ENCODE assay signal across 20 cellular contexts in genomic region chr1:245458234-245458633, GRCh38.
"Had no signal": no experiment of that assay in that cellular context is flagged by ENCODE, and none has a peak within 500 bp of the region (broad histone marks: within the 10 kb centered on the region; RNA-seq: fewer than 3 reads in every experiment).

No MANE protein-coding gene starts in this region.

- H3K9me3 ChIP-seq: mucosa of descending colon, tibial artery, uterus had no signal

- H3K27me3 ChIP-seq: cardiac muscle cell, tibial artery, uterus had no signal

- ATAC-seq: activated CD8-positive, alpha-beta T cell treated with anti-CD3 and anti-CD28 coated beads for 36 hours; activated T-helper 17 cell treated with anti-CD3 and anti-CD28 coated beads, Interleukin-2, amount 50 U/mL, for 72 hours; mucosa of descending colon; stimulated activated naive CD8-positive, alpha-beta T cell treated with anti-CD3 and anti-CD28 coated beads, Interleukin-15, Interleukin-2, amounts not matched to agents 100 U/mL and 50 U/mL, for 24 hours; WTC11 had no signal

- H3K4me3 ChIP-seq: cardiac muscle cell, coronary artery, mucosa of descending colon, tibial artery, uterus had no signal

- H3K4me3 Mint-ChIP-seq: activated CD8-positive, alpha-beta T cell treated with anti-CD3 and anti-CD28 coated beads for 36 hours; activated naive CD8-positive, alpha-beta T cell treated with anti-CD3 and anti-CD28 coated beads for 36 hours; activated T-helper 17 cell treated with anti-CD3 and anti-CD28 coated beads, Interleukin-2, amount 50 U/mL, for 72 hours; memory B cell; naive B cell; neural crest cell; WTC11 had no signal

- H3K4me1 ChIP-seq: tibial artery, uterus had no signal

- DNase-seq: activated CD4-positive, alpha-beta T cell treated with anti-CD3 and anti-CD28 coated beads for 4 hours; activated CD8-positive, alpha-beta T cell treated with anti-CD3 and anti-CD28 coated beads for 36 hours; activated naive CD4-positive, alpha-beta T cell; activated naive CD8-positive, alpha-beta T cell treated with anti-CD3 and anti-CD28 coated beads for 36 hours; activated T-cell treated with anti-CD3 and anti-CD28 coated beads, Interleukin-2, amount 50 U/mL, for 1 hour; amygdala; mucosa of descending colon; naive B cell; stimulated activated CD4-positive, alpha-beta T cell treated with anti-CD3 and anti-CD28 coated beads, Interleukin-2, amount 100 ng/mL, for 24 hours; stimulated activated naive CD8-positive, alpha-beta T cell treated with anti-CD3 and anti-CD28 coated beads, Interleukin-15, Interleukin-2, amounts not matched to agents 100 U/mL and 50 U/mL, for 24 hours; tibial artery; uterus had no signal

- H3K4me1 Mint-ChIP-seq: activated naive CD8-positive, alpha-beta T cell treated with anti-CD3 and anti-CD28 coated beads for 36 hours; activated T-helper 17 cell treated with anti-CD3 and anti-CD28 coated beads, Interleukin-2, amount 50 U/mL, for 72 hours; memory B cell; naive B cell had no signal

- FAIRE-seq: endometrium had no signal

- H3K27ac ChIP-seq: coronary artery, tibial artery, uterus had no signal

- H3K27me3 Mint-ChIP-seq: activated CD8-positive, alpha-beta T cell treated with anti-CD3 and anti-CD28 coated beads for 36 hours; naive B cell; progenitor cell of endocrine pancreas had no signal

- H3K27ac Mint-ChIP-seq: activated CD8-positive, alpha-beta T cell treated with anti-CD3 and anti-CD28 coated beads for 36 hours; activated naive CD8-positive, alpha-beta T cell treated with anti-CD3 and anti-CD28 coated beads for 36 hours; activated T-helper 17 cell treated with anti-CD3 and anti-CD28 coated beads, Interleukin-2, amount 50 U/mL, for 72 hours; memory B cell; naive B cell; progenitor cell of endocrine pancreas; WTC11 had no signal

- H3K9me3 Mint-ChIP-seq: activated CD8-positive, alpha-beta T cell treated with anti-CD3 and anti-CD28 coated beads for 36 hours; activated naive CD8-positive, alpha-beta T cell treated with anti-CD3 and anti-CD28 coated beads for 36 hours; activated T-helper 17 cell treated with anti-CD3 and anti-CD28 coated beads, Interleukin-2, amount 50 U/mL, for 72 hours; memory B cell; naive B cell; neural crest cell; WTC11 had no signal

- H3K36me3 ChIP-seq: tibial artery, uterus had no signal

- H3K36me3 Mint-ChIP-seq: activated naive CD8-positive, alpha-beta T cell treated with anti-CD3 and anti-CD28 coated beads for 36 hours; memory B cell; naive B cell; WTC11 had no signal
